In genomic region chr6:37821449-37821848, GRCh38 we compare ENCODE assay signal across 8 cellular contexts. TPM values are rescaled to one million over a fixed set of nuclear protein-coding genes. Genes with fewer than 3 reads are reported as not detected.
DNase-seq lines count a peak whose midpoint lies in the region; ATAC-seq and TF ChIP-seq lines count a peak whose summit lies in the region.

No MANE protein-coding gene starts in this region.

- H3K27me3 ChIP-seq in Peyer's patch (no peaks in the 10 kb centered on the region), trophoblast cell (ENCODE audit: insufficient read depth, low read length) (no peaks in the 10 kb centered on the region)

- no peak overlapping the region for H4K91ac ChIP-seq in trophoblast cell (ENCODE audit: low read depth, low read length)

- ATAC-seq in HG03378 (IDR thresholded peaks at IDR 0.05; ENCODE audit: unreplicated experiment): no peak

- H3K27ac ChIP-seq in Peyer's patch (peak overlapping the region in 3 of 4 donors; percentile 94 to 99 (median 94)), trophoblast cell (ENCODE audit: low read depth, low read length) (no peak overlapping the region)

- peak overlapping the region; percentile 16 for H3K4me2 ChIP-seq in trophoblast cell (ENCODE audit: low read length)

- H2AK5ac ChIP-seq in trophoblast cell (ENCODE audit: low read length): no peak overlapping the region

- no CpG with 5 or more reads among the region's 7 CpGs for WGBS in trophoblast cell (ENCODE audit: extremely low coverage, insufficient coverage, insufficient read length)

- peaks cover 36% of the 10 kb centered on the region for H3K79me2 ChIP-seq in trophoblast cell (ENCODE audit: control insufficient read depth, insufficient read depth, low read length, poor library complexity)

- peak overlapping the region; percentile 34 for H3K4ac ChIP-seq in trophoblast cell (ENCODE audit: low read depth, low read length)

- H3K4me1 ChIP-seq in Peyer's patch (peaks cover 0 to 52% (median 11%) of the 10 kb centered on the region in 4 donors), trophoblast cell (ENCODE audit: control insufficient read depth in 1 of 2, insufficient read depth in 2 of 2, low read length in 2 of 2) (peaks cover 7 to 11% of the 10 kb centered on the region in 2 experiments)

- H3K14ac ChIP-seq in trophoblast cell (ENCODE audit: low read length): no peak overlapping the region

- no peak overlapping the region for H2BK120ac ChIP-seq in trophoblast cell (ENCODE audit: insufficient read depth, low read length, poor library complexity)

- H3K36me3 ChIP-seq in Peyer's patch: no peaks in the 10 kb centered on the region
- H3K36me3 ChIP-seq in trophoblast cell (ENCODE audit: control insufficient read depth in 1 of 2, insufficient read depth in 2 of 2, low read length in 2 of 2): no peaks in the 10 kb centered on the region

- no peak for DNase-seq in GM12864 (ENCODE audit: low read depth)
- no peak for DNase-seq in Peyer's patch
- no peak for DNase-seq in epithelial cell of proximal tubule (ENCODE audit: low read depth)
- DNase-seq in trophoblast cell: no peak
- DNase-seq in GDM1 (lab: John Stamatoyannopoulos, UW): no peak
- no peak for DNase-seq in stimulated activated CD4-positive, alpha-beta T cell treated with anti-CD3 and anti-CD28 coated beads, Interleukin-4, amount 100 ng/mL, for 24 hours
- DNase-seq in anterior cingulate cortex (lab: John Stamatoyannopoulos, UW): no peak

- H3K23ac ChIP-seq in trophoblast cell (ENCODE audit: low read length): no peak overlapping the region

- TF ChIP-seq POLR2A in Peyer's patch (IDR thresholded peaks at IDR 0.05): peak in 1 of 2 donors; percentile 35

- H2AFZ ChIP-seq in trophoblast cell (ENCODE audit: insufficient read depth, low read length, poor library complexity): no peak overlapping the region

- no peak for TF ChIP-seq CTCF in GM12864 (IDR thresholded peaks at IDR 0.05; ENCODE audit: low read depth, low read length, missing control alignments)
- TF ChIP-seq CTCF in Peyer's patch (IDR thresholded peaks at IDR 0.05): no peak
- no peak for TF ChIP-seq CTCF in epithelial cell of proximal tubule (conservative IDR thresholded peaks at IDR 0.05; ENCODE audit: low read depth, low read length)

- H2BK12ac ChIP-seq in trophoblast cell (ENCODE audit: low read length): no peak overlapping the region

- H3K18ac ChIP-seq in trophoblast cell (ENCODE audit: low read length): no peak overlapping the region

- H4K12ac ChIP-seq in trophoblast cell (ENCODE audit: low read depth, low read length): no peak overlapping the region

- H3K9me3 ChIP-seq in Peyer's patch (no peaks in the 10 kb centered on the region), trophoblast cell (ENCODE audit: insufficient read depth, low read depth, low read length) (no peaks in the 10 kb centered on the region)

- no peak overlapping the region for H4K8ac ChIP-seq in trophoblast cell (ENCODE audit: low read depth, low read length)

- peaks cover 17% of the 10 kb centered on the region for H3K79me1 ChIP-seq in trophoblast cell (ENCODE audit: low read length)

- no peak overlapping the region for H3K9ac ChIP-seq in trophoblast cell (ENCODE audit: low read length)

- H2BK5ac ChIP-seq in trophoblast cell (ENCODE audit: low read depth, low read length, poor library complexity): no peak overlapping the region

- peak overlapping the region; percentile 93; the same call in 1 of the 2 replicates for H3K4me3 ChIP-seq in GM12864 (ENCODE audit: low read depth, low read length)
- peak overlapping the region in 2 of 4 donors; percentile 90 to 92 for H3K4me3 ChIP-seq in Peyer's patch
- H3K4me3 ChIP-seq in epithelial cell of proximal tubule (ENCODE audit: low read depth, low read length): peak overlapping the region; percentile 86
- H3K4me3 ChIP-seq in trophoblast cell (ENCODE audit: low read depth, low read length): no peak overlapping the region

RNA-seq across cellular contexts. Expression of gene ZFAND3, which starts 1.9 kb away (rescaled TPM):
- total RNA-seq in Peyer's patch (10 to 100 TPM; 30.5 to 57.4 (median 53.3) TPM), epithelial cell of proximal tubule (18.7 and 23.2 TPM in 2 replicates)
- 79.8 and 81.0 TPM in 2 replicates for polyA plus RNA-seq in trophoblast cell (2013)
